24 cellular contexts compared by ENCODE assay signal in the genomic region with DNA sequence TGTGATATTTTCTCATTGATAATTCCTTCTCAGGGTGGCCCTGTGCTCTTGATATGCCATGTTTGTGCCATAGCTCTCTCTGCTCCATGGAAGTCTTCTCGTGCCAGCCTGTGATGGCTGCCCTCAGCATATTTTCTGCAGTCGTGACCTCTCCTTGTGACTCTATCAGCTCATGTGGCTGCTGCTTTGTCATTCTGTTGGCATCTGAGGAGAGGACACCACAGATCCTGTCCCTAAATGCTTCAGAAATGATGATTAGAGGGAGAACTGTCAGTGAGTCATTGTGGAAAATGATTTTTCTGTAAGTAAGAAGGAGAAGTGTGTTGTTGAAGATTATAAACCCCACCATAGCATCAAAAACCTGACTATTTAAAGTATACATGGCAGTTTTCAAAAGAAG.
A peak's percentile ranks its signal among the peaks of the same experiment; 100 is the strongest.
DNase-seq lines count a peak whose midpoint lies in the region; ATAC-seq, FAIRE-seq and TF ChIP-seq lines count a peak whose summit lies in the region.
"Had no signal": no experiment of that assay in that cellular context is flagged by ENCODE, and none has a peak within 500 bp of the region (broad histone marks: within the 10 kb centered on the region; RNA-seq: fewer than 3 reads in every experiment).

No MANE protein-coding gene starts in this region.

- no peak for TF ChIP-seq CTCF in keratinocyte (optimal IDR thresholded peaks at IDR 0.05 in 1 of 3, IDR thresholded peaks at IDR 0.05 in 1 of 3, conservative IDR thresholded peaks at IDR 0.05 in 1 of 3; ENCODE audit: extremely low read depth in 1 of 3, insufficient read depth in 2 of 3, low read length in 3 of 3)
- no peak for TF ChIP-seq CTCF in dorsolateral prefrontal cortex (IDR thresholded peaks at IDR 0.05 in 54 of 56, conservative IDR thresholded peaks at IDR 0.05 in 2 of 56; ENCODE audit: low read depth in 1 of 56, partially characterized antibody in 56 of 56)

- no peak overlapping the region for H3K4me2 ChIP-seq in keratinocyte (ENCODE audit: control insufficient read depth, extremely low read depth, insufficient read depth, low read depth, low read length)
- H3K4me2 ChIP-seq: hepatocyte had no signal

- no peaks in the 10 kb centered on the region for H3K27me3 ChIP-seq in keratinocyte (ENCODE audit: control insufficient read depth, extremely low read depth, insufficient read depth, low read length)
- H3K27me3 ChIP-seq in dorsolateral prefrontal cortex = no peaks in the 10 kb centered on the region
- H3K27me3 ChIP-seq: hepatocyte, upper lobe of left lung had no signal

- H3K36me3 ChIP-seq in keratinocyte (ENCODE audit: control insufficient read depth in 2 of 2, extremely low read depth in 1 of 2, insufficient read depth in 2 of 2, low read length in 2 of 2) = no peaks in the 10 kb centered on the region
- H3K36me3 ChIP-seq: upper lobe of left lung had no signal

- no peaks in the 10 kb centered on the region for H4K20me1 ChIP-seq in keratinocyte (ENCODE audit: control insufficient read depth, extremely low read depth, insufficient read depth, low read length)

- no peaks in the 10 kb centered on the region for H3K4me1 ChIP-seq in keratinocyte (ENCODE audit: control insufficient read depth, extremely low read depth, insufficient read depth, low read length)
- H3K4me1 ChIP-seq: upper lobe of left lung had no signal

- intact Hi-C loops in dorsolateral prefrontal cortex (cut with DNase I) = no loop called here

- H3K9ac ChIP-seq in keratinocyte (ENCODE audit: control insufficient read depth, extremely low read depth, insufficient read depth, low read length) = no peak overlapping the region

- FAIRE-seq in keratinocyte (lab: Jason Lieb, UNC) = no peak
- FAIRE-seq: A204.1, islet of Langerhans had no signal

- no peaks in the 10 kb centered on the region for H3K79me2 ChIP-seq in keratinocyte (ENCODE audit: control insufficient read depth, insufficient read depth, low read length)
- H3K79me2 ChIP-seq: hepatocyte had no signal

- dilution Hi-C loops in keratinocyte (cut with MboI; ENCODE audit: extremely low pct_ligation_motif_present, low sequenced_read_pairs) = no loop called here

- no peak overlapping the region for H3K4me3 ChIP-seq in keratinocyte (ENCODE audit: control insufficient read depth in 2 of 3, extremely low read depth in 1 of 3, insufficient read depth in 2 of 3, low read depth in 1 of 3, low read length in 3 of 3)
- H3K4me3 ChIP-seq in dorsolateral prefrontal cortex = no peak overlapping the region
- H3K4me3 ChIP-seq: hepatocyte, skin epidermis, upper lobe of left lung had no signal

- H3K9me1 ChIP-seq in keratinocyte (ENCODE audit: control insufficient read depth, extremely low read depth, insufficient read depth, low read length) = no peaks in the 10 kb centered on the region

- DNase-seq in A172 (ENCODE audit: low spot score) = peak; percentile 40
- DNase-seq in H4 (ENCODE audit: low spot score) = peak; percentile 7
- DNase-seq in astrocyte of the hippocampus (ENCODE audit: low read depth, low spot score) = peak; percentile 32
- DNase-seq in keratinocyte (ENCODE audit: low read depth, low spot score) = no peak
- no peak for DNase-seq in DMS79 (lab: John Stamatoyannopoulos, UW)
- DNase-seq in dorsolateral prefrontal cortex = no peak
- DNase-seq: activated B cell treated with CpG ODN at 0.5 μM for 24 hours; activated CD8-positive, alpha-beta T cell treated with anti-CD3 and anti-CD28 coated beads for 36 hours; activated naive CD4-positive, alpha-beta T cell treated with anti-CD3 and anti-CD28 coated beads for 36 hours; activated T-cell treated with anti-CD3 and anti-CD28 coated beads, Interleukin-2, amount 50 U/mL, for 1 hour; anterior cingulate cortex; cerebellar nuclear complex; effector memory CD4-positive, alpha-beta T cell; NCI-H1436; NCI-H774; nephron progenitor cell; stimulated activated CD4-positive, alpha-beta T cell treated with anti-CD3 and anti-CD28 coated beads, Interleukin-4, amount 100 ng/mL, for 24 hours; upper lobe of left lung had no signal

- H3K27ac ChIP-seq in keratinocyte (ENCODE audit: control insufficient read depth, insufficient read depth, low read length) (no peak overlapping the region), dorsolateral prefrontal cortex (no peak overlapping the region)
- H3K27ac ChIP-seq: hepatocyte, skin epidermis, upper lobe of left lung had no signal

- no peaks in the 10 kb centered on the region for H3K9me3 ChIP-seq in keratinocyte (ENCODE audit: control insufficient read depth, low read depth, low read length)
- H3K9me3 ChIP-seq: upper lobe of left lung had no signal

- ATAC-seq in GM21381 (IDR thresholded peaks at IDR 0.05; ENCODE audit: unreplicated experiment) = no peak
- no peak for ATAC-seq in GM18909 (IDR thresholded peaks at IDR 0.05; ENCODE audit: poor library complexity, unreplicated experiment)
- ATAC-seq: activated CD8-positive, alpha-beta T cell treated with anti-CD3 and anti-CD28 coated beads for 36 hours had no signal

- peak overlapping the region; percentile 20 for H2AFZ ChIP-seq in keratinocyte (ENCODE audit: control insufficient read depth, low read length)
- H2AFZ ChIP-seq: hepatocyte had no signal

Comparison
In these comparisons a context has a peak if more than half of its experiments do, and no peak if none do; other contexts are left out.
1. DNase-seq: peak in A172 (single experiment), H4 (single experiment) and astrocyte of the hippocampus (single experiment); none in keratinocyte (single experiment), DMS79 (single experiment) and dorsolateral prefrontal cortex (0 of 10).